Comparison of ENCODE assay signal across 16 cellular contexts in the genomic region with DNA sequence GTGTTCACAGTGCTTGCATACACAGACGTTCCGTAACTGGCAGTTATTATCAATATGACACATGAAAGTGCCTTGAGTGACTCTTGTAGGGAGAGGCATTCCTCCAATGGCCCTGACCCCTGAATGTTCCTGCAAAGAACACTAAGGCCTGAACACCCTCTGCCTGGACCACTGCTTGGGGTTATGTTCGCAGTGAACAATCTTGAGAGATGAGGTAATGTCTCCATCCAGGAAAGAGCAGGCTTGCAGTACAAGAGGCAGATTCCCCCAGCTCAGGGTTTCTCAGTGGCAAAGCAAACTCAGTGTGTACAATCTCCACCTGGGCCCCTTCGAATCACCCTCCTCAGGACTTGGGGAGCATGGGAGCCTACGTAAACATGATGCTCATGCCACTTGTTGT.
DNase-seq lines count a peak whose midpoint lies in the region; ATAC-seq and TF ChIP-seq lines count a peak whose summit lies in the region.
"Had no signal": no experiment of that assay in that cellular context is flagged by ENCODE, and none has a peak within 500 bp of the region (broad histone marks: within the 10 kb centered on the region; RNA-seq: fewer than 3 reads in every experiment).

No MANE protein-coding gene starts in this region.

- H3K27me3 ChIP-seq in AG04450 (ENCODE audit: control insufficient read depth, insufficient read depth, low read length) (no peaks in the 10 kb centered on the region), right cardiac atrium (ENCODE audit: control insufficient read depth, insufficient read depth) (no peaks in the 10 kb centered on the region), neuronal stem cell (ENCODE audit: control insufficient read depth in 3 of 3, insufficient read depth in 3 of 3, low read depth in 1 of 3, low read length in 3 of 3) (no peaks in the 10 kb centered on the region)

- no peak overlapping the region for H3K9ac ChIP-seq in neuronal stem cell (ENCODE audit: low read depth, low read length, poor library complexity)

- H3K79me1 ChIP-seq in neuronal stem cell (ENCODE audit: low read depth, low read length) = no peaks in the 10 kb centered on the region

- H3K14ac ChIP-seq in neuronal stem cell (ENCODE audit: low read length) = peak overlapping the region; percentile 40

- DNase-seq in AG04450 (ENCODE audit: low read depth, low spot score) (peak; percentile 20), astrocyte of the hippocampus (ENCODE audit: low read depth, low spot score) (peak; percentile 75), right cardiac atrium (peak in 1 of 3 donors; percentile 36), neuronal stem cell (ENCODE audit: low spot score) (no peak), SKM-1 (lab: John Stamatoyannopoulos, UW; ENCODE audit: unreplicated experiment) (no peak), MV-4-11 (lab: John Stamatoyannopoulos, UW) (no peak), amniotic stem cell (lab: John Stamatoyannopoulos, UW) (no peak)
- DNase-seq in activated CD4-positive, alpha-beta T cell treated with anti-CD3 and anti-CD28 coated beads, Interleukin-2, amount 10 ng/mL, durations not matched to agents 24 days and 14 days = no peak
- DNase-seq: activated naive CD4-positive, alpha-beta T cell; Calu3; GOT3; mucosa of descending colon; NCI-H2081 treated with DMSO at 0.1 percent for 48 hours; stimulated activated naive CD8-positive, alpha-beta T cell treated with anti-CD3 and anti-CD28 coated beads, Interleukin-15, amount 100 ng/mL, for 72 hours had no signal

- H2BK12ac ChIP-seq in neuronal stem cell (ENCODE audit: low read length) = no peak overlapping the region

- POLR2A ChIA-PET in AG04450 (lab: Yijun Ruan, JAX) = no interaction called here

- H2BK120ac ChIP-seq in neuronal stem cell (ENCODE audit: low read depth, low read length) = no peak overlapping the region

- TF ChIP-seq CTCF in AG04450 (IDR thresholded peaks at IDR 0.05; ENCODE audit: low read depth, low read length) = no peak

- no peak overlapping the region for H3K4ac ChIP-seq in neuronal stem cell (ENCODE audit: low read length)

- no peaks in the 10 kb centered on the region for H3K4me1 Mint-ChIP-seq in activated CD4-positive, alpha-beta T cell treated with anti-CD3 and anti-CD28 coated beads, Interleukin-2, amount 10 ng/mL, durations not matched to agents 24 days and 14 days
- H3K4me1 Mint-ChIP-seq: stimulated activated naive CD8-positive, alpha-beta T cell treated with anti-CD3 and anti-CD28 coated beads, Interleukin-15, amount 100 ng/mL, for 72 hours had no signal

- no peak overlapping the region for H4K8ac ChIP-seq in neuronal stem cell (ENCODE audit: low read depth, low read length)

- 51% methylated on average over 5 of the region's 5 CpGs for WGBS in right cardiac atrium
- WGBS in neuronal stem cell (ENCODE audit: extremely low coverage in 2 of 2, insufficient read length in 2 of 2, insufficient replicate concordance in 1 of 2), 2 donors = no CpG with 5 or more reads among the region's 5 CpGs

- H3K9me3 Mint-ChIP-seq in activated CD4-positive, alpha-beta T cell treated with anti-CD3 and anti-CD28 coated beads, Interleukin-2, amount 10 ng/mL, durations not matched to agents 24 days and 14 days = no peaks in the 10 kb centered on the region
- H3K9me3 Mint-ChIP-seq: stimulated activated naive CD8-positive, alpha-beta T cell treated with anti-CD3 and anti-CD28 coated beads, Interleukin-15, amount 100 ng/mL, for 72 hours had no signal

- intact Hi-C loops in right cardiac atrium (cut with DNase I) = no loop called here
- intact Hi-C loops in activated CD4-positive, alpha-beta T cell treated with anti-CD3 and anti-CD28 coated beads, Interleukin-2, amount 10 ng/mL, durations not matched to agents 24 days and 14 days (cut with micrococcal nuclease) = no loop called here

- H3K18ac ChIP-seq in neuronal stem cell (ENCODE audit: low read length) = peak overlapping the region; percentile 71

- H3K27ac ChIP-seq in AG04450 (ENCODE audit: low read depth, low read length) = no peak overlapping the region
- H3K27ac ChIP-seq in right cardiac atrium (ENCODE audit: low read length) = peak overlapping the region; percentile 30
- H3K27ac ChIP-seq in neuronal stem cell (replicated peaks; ENCODE audit: low read length) = peak overlapping the region; percentile 20
- H3K27ac ChIP-seq: A549 had no signal

- no peaks in the 10 kb centered on the region for H3K27me3 Mint-ChIP-seq in activated CD4-positive, alpha-beta T cell treated with anti-CD3 and anti-CD28 coated beads, Interleukin-2, amount 10 ng/mL, durations not matched to agents 24 days and 14 days
- H3K27me3 Mint-ChIP-seq: stimulated activated naive CD8-positive, alpha-beta T cell treated with anti-CD3 and anti-CD28 coated beads, Interleukin-15, amount 100 ng/mL, for 72 hours had no signal

- no peaks in the 10 kb centered on the region for H3K9me3 ChIP-seq in AG04450 (ENCODE audit: control insufficient read depth, insufficient read depth, low read length)
- H3K9me3 ChIP-seq in right cardiac atrium (ENCODE audit: control insufficient read depth, low read length) = no peaks in the 10 kb centered on the region
- H3K9me3 ChIP-seq in neuronal stem cell (replicated peaks in 1 of 2; ENCODE audit: control insufficient read depth in 2 of 2, insufficient read depth in 1 of 2, low read depth in 1 of 2, low read length in 2 of 2) = peaks cover 0 to 3% of the 10 kb centered on the region in 2 donors
- H3K9me3 ChIP-seq: A549, mucosa of descending colon had no signal

- no peaks in the 10 kb centered on the region for H3K36me3 Mint-ChIP-seq in activated CD4-positive, alpha-beta T cell treated with anti-CD3 and anti-CD28 coated beads, Interleukin-2, amount 10 ng/mL, durations not matched to agents 24 days and 14 days (ENCODE audit: low read depth)

- no peak overlapping the region for H2BK15ac ChIP-seq in neuronal stem cell (ENCODE audit: low read length)

- peak; percentile 69 to 85 for ATAC-seq in right cardiac atrium
- ATAC-seq: mucosa of descending colon; sciatic nerve; stimulated activated naive CD8-positive, alpha-beta T cell treated with anti-CD3 and anti-CD28 coated beads, Interleukin-15, amount 100 ng/mL, for 72 hours had no signal

- H3K4me2 ChIP-seq in neuronal stem cell (ENCODE audit: insufficient read depth, low read length, poor library complexity, severe bottlenecking) = no peak overlapping the region
- H3K4me2 ChIP-seq: A549 had no signal

- H3K36me3 ChIP-seq in neuronal stem cell (replicated peaks in 1 of 2; ENCODE audit: control insufficient read depth in 2 of 2, insufficient read depth in 2 of 2, low read length in 2 of 2) = no peaks in the 10 kb centered on the region

- H3K4me3 Mint-ChIP-seq in activated CD4-positive, alpha-beta T cell treated with anti-CD3 and anti-CD28 coated beads, Interleukin-2, amount 10 ng/mL, durations not matched to agents 24 days and 14 days = no peak overlapping the region
- H3K4me3 Mint-ChIP-seq: stimulated activated naive CD8-positive, alpha-beta T cell treated with anti-CD3 and anti-CD28 coated beads, Interleukin-15, amount 100 ng/mL, for 72 hours had no signal

- H2BK5ac ChIP-seq in neuronal stem cell (ENCODE audit: low read length) = no peak overlapping the region

- H3K4me1 ChIP-seq in right cardiac atrium (ENCODE audit: control insufficient read depth, insufficient read depth, low read length) (peaks cover 2% of the 10 kb centered on the region), neuronal stem cell (ENCODE audit: control insufficient read depth in 2 of 2, insufficient read depth in 1 of 2, low read depth in 1 of 2, low read length in 2 of 2) (peaks cover 15 to 32% of the 10 kb centered on the region in 2 donors)
- H3K4me1 ChIP-seq: A549 had no signal

- no peak overlapping the region for H3K4me3 ChIP-seq in AG04450 (ENCODE audit: low read depth, low read length)
- no peak overlapping the region for H3K4me3 ChIP-seq in right cardiac atrium (ENCODE audit: low read length)
- no peak overlapping the region for H3K4me3 ChIP-seq in neuronal stem cell (ENCODE audit: low read length in 2 of 2)
- H3K4me3 ChIP-seq: A549, mucosa of descending colon had no signal

- CTCF ChIA-PET in AG04450 (lab: Charles Lee) = interaction anchor here (1.0 to 3.0 kb wide), 4 partner anchors 17 to 1184 kb away, joined by 3 to 11 read pairs (median 6); no protein-coding TSS in a partner anchor

- no peak overlapping the region for H3K23ac ChIP-seq in neuronal stem cell (ENCODE audit: low read depth, low read length, poor library complexity)

- H4K91ac ChIP-seq in neuronal stem cell (ENCODE audit: low read depth, low read length, poor library complexity) = no peak overlapping the region

- H3K27ac Mint-ChIP-seq in activated CD4-positive, alpha-beta T cell treated with anti-CD3 and anti-CD28 coated beads, Interleukin-2, amount 10 ng/mL, durations not matched to agents 24 days and 14 days = no peak overlapping the region
- H3K27ac Mint-ChIP-seq: stimulated activated naive CD8-positive, alpha-beta T cell treated with anti-CD3 and anti-CD28 coated beads, Interleukin-15, amount 100 ng/mL, for 72 hours had no signal

- H2AK5ac ChIP-seq in neuronal stem cell (ENCODE audit: low read depth, low read length) = no peak overlapping the region

- no peak overlapping the region for H2AFZ ChIP-seq in neuronal stem cell (ENCODE audit: low read length)

Comparison
In these comparisons a context has a peak if more than half of its experiments do, and no peak if none do; other contexts are left out.
1. DNase-seq: peak in AG04450 (single experiment) and astrocyte of the hippocampus (single experiment); none in neuronal stem cell (single experiment), SKM-1 (single experiment), MV-4-11 (single experiment), amniotic stem cell (single experiment) and activated CD4-positive, alpha-beta T cell treated with anti-CD3 and anti-CD28 coated beads, Interleukin-2, amount 10 ng/mL, durations not matched to agents 24 days and 14 days (single experiment).